1 cellular context compared by ENCODE assay signal in genomic region chr9:93297659-93298497, GRCh38.
TF ChIP-seq lines count a peak whose summit lies in the region.

No MANE protein-coding gene starts in this region.

TF ChIP-seq in HepG2, 621 proteins besides CTCF, POLR2A, EP300 and RAD21 (continued from another document and continues in another):
- no peak for TF ChIP-seq ZNF574 (CRISPR knock-in tag; IDR thresholded peaks at IDR 0.05)
- 0 out of 2 replicates have a peak, but pooled peaks have one; percentile 11 for TF ChIP-seq HDAC1 (CRISPR knock-in tag; IDR thresholded peaks at IDR 0.05)
- TF ChIP-seq TIGD3 (CRISPR knock-in tag; IDR thresholded peaks at IDR 0.05; ENCODE audit: borderline replicate concordance), result no peak
- peak; percentile 18; the same call in 1 of the 2 replicates for TF ChIP-seq STAG1 (CRISPR knock-in tag; IDR thresholded peaks at IDR 0.05)
- TF ChIP-seq ZNF772 (CRISPR knock-in tag; IDR thresholded peaks at IDR 0.05), result peak; percentile 47; the same call in 1 of the 2 replicates
- no peak for TF ChIP-seq ZNF709 (CRISPR knock-in tag; IDR thresholded peaks at IDR 0.05)
- TF ChIP-seq RXRA (CRISPR knock-in tag; IDR thresholded peaks at IDR 0.05), result 0 out of 2 replicates have a peak, but pooled peaks have one; percentile 28
- peak; percentile 10; the same call in 1 of the 2 replicates for TF ChIP-seq ZNF263 (CRISPR knock-in tag; IDR thresholded peaks at IDR 0.05)
- TF ChIP-seq ZNF770 (CRISPR knock-in tag; IDR thresholded peaks at IDR 0.05), result peak; percentile 84; the same call in 1 of the 2 replicates
- peak; percentile 37 for TF ChIP-seq ZBTB38 (CRISPR knock-in tag; IDR thresholded peaks at IDR 0.05)
- TF ChIP-seq, protein P1, sequence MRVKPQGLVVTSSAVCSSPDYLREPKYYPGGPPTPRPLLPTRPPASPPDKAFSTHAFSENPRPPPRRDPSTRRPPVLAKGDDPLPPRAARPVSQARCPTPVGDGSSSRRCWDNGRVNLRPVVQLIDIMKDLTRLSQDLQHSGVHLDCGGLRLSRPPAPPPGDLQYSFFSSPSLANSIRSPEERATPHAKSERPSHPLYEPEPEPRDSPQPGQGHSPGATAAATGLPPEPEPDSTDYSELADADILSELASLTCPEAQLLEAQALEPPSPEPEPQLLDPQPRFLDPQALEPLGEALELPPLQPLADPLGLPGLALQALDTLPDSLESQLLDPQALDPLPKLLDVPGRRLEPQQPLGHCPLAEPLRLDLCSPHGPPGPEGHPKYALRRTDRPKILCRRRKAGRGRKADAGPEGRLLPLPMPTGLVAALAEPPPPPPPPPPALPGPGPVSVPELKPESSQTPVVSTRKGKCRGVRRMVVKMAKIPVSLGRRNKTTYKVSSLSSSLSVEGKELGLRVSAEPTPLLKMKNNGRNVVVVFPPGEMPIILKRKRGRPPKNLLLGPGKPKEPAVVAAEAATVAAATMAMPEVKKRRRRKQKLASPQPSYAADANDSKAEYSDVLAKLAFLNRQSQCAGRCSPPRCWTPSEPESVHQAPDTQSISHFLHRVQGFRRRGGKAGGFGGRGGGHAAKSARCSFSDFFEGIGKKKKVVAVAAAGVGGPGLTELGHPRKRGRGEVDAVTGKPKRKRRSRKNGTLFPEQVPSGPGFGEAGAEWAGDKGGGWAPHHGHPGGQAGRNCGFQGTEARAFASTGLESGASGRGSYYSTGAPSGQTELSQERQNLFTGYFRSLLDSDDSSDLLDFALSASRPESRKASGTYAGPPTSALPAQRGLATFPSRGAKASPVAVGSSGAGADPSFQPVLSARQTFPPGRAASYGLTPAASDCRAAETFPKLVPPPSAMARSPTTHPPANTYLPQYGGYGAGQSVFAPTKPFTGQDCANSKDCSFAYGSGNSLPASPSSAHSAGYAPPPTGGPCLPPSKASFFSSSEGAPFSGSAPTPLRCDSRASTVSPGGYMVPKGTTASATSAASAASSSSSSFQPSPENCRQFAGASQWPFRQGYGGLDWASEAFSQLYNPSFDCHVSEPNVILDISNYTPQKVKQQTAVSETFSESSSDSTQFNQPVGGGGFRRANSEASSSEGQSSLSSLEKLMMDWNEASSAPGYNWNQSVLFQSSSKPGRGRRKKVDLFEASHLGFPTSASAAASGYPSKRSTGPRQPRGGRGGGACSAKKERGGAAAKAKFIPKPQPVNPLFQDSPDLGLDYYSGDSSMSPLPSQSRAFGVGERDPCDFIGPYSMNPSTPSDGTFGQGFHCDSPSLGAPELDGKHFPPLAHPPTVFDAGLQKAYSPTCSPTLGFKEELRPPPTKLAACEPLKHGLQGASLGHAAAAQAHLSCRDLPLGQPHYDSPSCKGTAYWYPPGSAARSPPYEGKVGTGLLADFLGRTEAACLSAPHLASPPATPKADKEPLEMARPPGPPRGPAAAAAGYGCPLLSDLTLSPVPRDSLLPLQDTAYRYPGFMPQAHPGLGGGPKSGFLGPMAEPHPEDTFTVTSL (CRISPR knock-in tag; IDR thresholded peaks at IDR 0.05; ENCODE audit: borderline replicate concordance), result peak; percentile 38; the same call in 1 of the 2 replicates
- TF ChIP-seq, protein P2, sequence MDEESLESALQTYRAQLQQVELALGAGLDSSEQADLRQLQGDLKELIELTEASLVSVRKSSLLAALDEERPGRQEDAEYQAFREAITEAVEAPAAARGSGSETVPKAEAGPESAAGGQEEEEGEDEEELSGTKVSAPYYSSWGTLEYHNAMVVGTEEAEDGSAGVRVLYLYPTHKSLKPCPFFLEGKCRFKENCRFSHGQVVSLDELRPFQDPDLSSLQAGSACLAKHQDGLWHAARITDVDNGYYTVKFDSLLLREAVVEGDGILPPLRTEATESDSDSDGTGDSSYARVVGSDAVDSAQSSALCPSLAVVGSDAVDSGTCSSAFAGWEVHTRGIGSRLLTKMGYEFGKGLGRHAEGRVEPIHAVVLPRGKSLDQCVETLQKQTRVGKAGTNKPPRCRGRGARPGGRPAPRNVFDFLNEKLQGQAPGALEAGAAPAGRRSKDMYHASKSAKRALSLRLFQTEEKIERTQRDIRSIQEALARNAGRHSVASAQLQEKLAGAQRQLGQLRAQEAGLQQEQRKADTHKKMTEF (CRISPR knock-in tag; IDR thresholded peaks at IDR 0.05), result no peak
- peak; percentile 72; the same call in 1 of the 2 replicates for TF ChIP-seq ZNF572 (CRISPR knock-in tag; IDR thresholded peaks at IDR 0.05)
- TF ChIP-seq, protein P3, sequence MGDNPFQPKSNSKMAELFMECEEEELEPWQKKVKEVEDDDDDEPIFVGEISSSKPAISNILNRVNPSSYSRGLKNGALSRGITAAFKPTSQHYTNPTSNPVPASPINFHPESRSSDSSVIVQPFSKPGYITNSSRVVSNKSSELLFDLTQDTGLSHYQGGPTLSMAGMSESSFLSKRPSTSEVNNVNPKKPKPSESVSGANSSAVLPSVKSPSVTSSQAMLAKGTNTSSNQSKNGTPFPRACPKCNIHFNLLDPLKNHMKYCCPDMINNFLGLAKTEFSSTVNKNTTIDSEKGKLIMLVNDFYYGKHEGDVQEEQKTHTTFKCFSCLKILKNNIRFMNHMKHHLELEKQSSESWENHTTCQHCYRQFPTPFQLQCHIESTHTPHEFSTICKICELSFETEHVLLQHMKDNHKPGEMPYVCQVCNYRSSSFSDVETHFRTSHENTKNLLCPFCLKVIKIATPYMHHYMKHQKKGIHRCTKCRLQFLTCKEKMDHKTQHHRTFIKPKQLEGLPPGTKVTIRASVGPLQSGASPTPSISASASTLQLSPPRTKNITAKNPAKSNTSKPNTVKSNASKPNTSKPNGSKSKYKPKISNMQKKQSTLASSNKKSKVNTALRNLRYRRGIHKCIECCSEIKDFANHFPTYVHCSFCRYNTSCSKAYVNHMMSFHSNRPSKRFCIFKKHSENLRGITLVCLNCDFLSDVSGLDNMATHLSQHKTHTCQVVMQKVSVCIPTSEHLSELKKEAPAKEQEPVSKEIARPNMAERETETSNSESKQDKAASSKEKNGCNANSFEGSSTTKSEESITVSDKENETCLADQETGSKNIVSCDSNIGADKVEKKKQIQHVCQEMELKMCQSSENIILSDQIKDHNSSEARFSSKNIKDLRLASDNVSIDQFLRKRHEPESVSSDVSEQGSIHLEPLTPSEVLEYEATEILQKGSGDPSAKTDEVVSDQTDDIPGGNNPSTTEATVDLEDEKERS (CRISPR knock-in tag; IDR thresholded peaks at IDR 0.05), result peak; percentile 75; the same call in 1 of the 2 replicates
- no peak for TF ChIP-seq ZNF616 (CRISPR knock-in tag; IDR thresholded peaks at IDR 0.05; ENCODE audit: low read depth)
- peak; percentile 91 for TF ChIP-seq ZBTB33 (CRISPR knock-in tag; IDR thresholded peaks at IDR 0.05)
- peak; percentile 55 for TF ChIP-seq RBM39 (IDR thresholded peaks at IDR 0.05; ENCODE audit: low read depth, low read length, poor library complexity, severe bottlenecking)
- peak; percentile 15; the same call in 1 of the 2 replicates for TF ChIP-seq KAT7 (CRISPR knock-in tag; IDR thresholded peaks at IDR 0.05; ENCODE audit: borderline replicate concordance)
- peak; percentile 14; the same call in 1 of the 2 replicates for TF ChIP-seq ZNF251 (CRISPR knock-in tag; IDR thresholded peaks at IDR 0.05)
- TF ChIP-seq ZNF687 (CRISPR knock-in tag; IDR thresholded peaks at IDR 0.05), result peak; percentile 38
- no peak for TF ChIP-seq ZNF234 (CRISPR knock-in tag; conservative IDR thresholded peaks at IDR 0.05)
- peak; percentile 55; the same call in 1 of the 2 replicates for TF ChIP-seq HNF1B (CRISPR knock-in tag; IDR thresholded peaks at IDR 0.05)
- peak; percentile 31; the same call in 1 of the 2 replicates for TF ChIP-seq MEIS1 (CRISPR knock-in tag; IDR thresholded peaks at IDR 0.05; ENCODE audit: borderline replicate concordance)
